ENCODE assay signal across 29 cellular contexts in genomic region chr16:66425651-66426050, GRCh38. TPM values are rescaled to one million over a fixed set of nuclear protein-coding genes. Genes with fewer than 3 reads are reported as not detected.
DNase-seq lines count a peak whose midpoint lies in the region; ATAC-seq and TF ChIP-seq lines count a peak whose summit lies in the region.
"Had no signal": no experiment of that assay in that cellular context is flagged by ENCODE, and none has a peak within 500 bp of the region (broad histone marks: within the 10 kb centered on the region; RNA-seq: fewer than 3 reads in every experiment).

No MANE protein-coding gene starts in this region.

- no peaks in the 10 kb centered on the region for H3K4me1 ChIP-seq in CD8-positive, alpha-beta memory T cell (ENCODE audit: insufficient read depth, low read length)
- peaks cover 19% of the 10 kb centered on the region for H3K4me1 ChIP-seq in NT2/D1 (ENCODE audit: insufficient read depth, insufficient read length)
- H3K4me1 ChIP-seq in parathyroid adenoma, result peaks cover 6% of the 10 kb centered on the region
- H3K4me1 ChIP-seq: Caco-2 had no signal

- no peaks in the 10 kb centered on the region for H3K9me3 Mint-ChIP-seq in CD8-positive, alpha-beta memory T cell
- H3K9me3 Mint-ChIP-seq: activated naive CD4-positive, alpha-beta T cell treated with anti-CD3 and anti-CD28 coated beads, Interleukin-2, amount 10 ng/mL, durations not matched to agents 7 days and 5 days had no signal

- H3K27ac Mint-ChIP-seq in CD8-positive, alpha-beta memory T cell, result no peak overlapping the region
- H3K27ac Mint-ChIP-seq: activated naive CD4-positive, alpha-beta T cell treated with anti-CD3 and anti-CD28 coated beads, Interleukin-2, amount 10 ng/mL, durations not matched to agents 7 days and 5 days had no signal

- H3K36me3 Mint-ChIP-seq in CD8-positive, alpha-beta memory T cell, result no peaks in the 10 kb centered on the region
- H3K36me3 Mint-ChIP-seq: activated naive CD4-positive, alpha-beta T cell treated with anti-CD3 and anti-CD28 coated beads, Interleukin-2, amount 10 ng/mL, durations not matched to agents 7 days and 5 days had no signal

- H3K9ac ChIP-seq in NT2/D1 (ENCODE audit: insufficient read length, low read depth) (peak overlapping the region; percentile 17), parathyroid adenoma (no peak overlapping the region)
- H3K9ac ChIP-seq: BLaER1 had no signal

- no peak overlapping the region for H3K4me2 ChIP-seq in parathyroid adenoma (ENCODE audit: low read length)

- CTCF ChIA-PET in CD8-positive, alpha-beta memory T cell (lab: Charles Lee), result interaction anchor here (0.6 to 1.9 kb wide), 2 partner anchors 19 to 405 kb away, joined by 3 to 4 read pairs; no protein-coding TSS in a partner anchor

- no peaks in the 10 kb centered on the region for H3K79me2 ChIP-seq in parathyroid adenoma
- H3K79me2 ChIP-seq: hepatocyte had no signal

- no peak overlapping the region for H3K27ac ChIP-seq in CD8-positive, alpha-beta memory T cell (ENCODE audit: low read depth, low read length)
- peak overlapping the region; percentile 19 for H3K27ac ChIP-seq in parathyroid adenoma
- H3K27ac ChIP-seq: BLaER1, gastroesophageal sphincter, hepatocyte, spleen, tibial artery had no signal

- ATAC-seq in GM18498 (IDR thresholded peaks at IDR 0.05; ENCODE audit: unreplicated experiment), result no peak
- ATAC-seq: left cardiac atrium had no signal

- peaks cover 30% of the 10 kb centered on the region for H3K27me3 ChIP-seq in CD8-positive, alpha-beta memory T cell (ENCODE audit: insufficient read depth, low read length, poor library complexity, severe bottlenecking)
- H3K27me3 ChIP-seq in NT2/D1 (ENCODE audit: insufficient read depth, insufficient read length) (peaks cover 71% of the 10 kb centered on the region), parathyroid adenoma (ENCODE audit: control insufficient read depth, insufficient read depth, low read length) (no peaks in the 10 kb centered on the region)

- no peak overlapping the region for H2AFZ ChIP-seq in parathyroid adenoma
- H2AFZ ChIP-seq: hepatocyte had no signal

- no peaks in the 10 kb centered on the region for H3K9me3 ChIP-seq in CD8-positive, alpha-beta memory T cell (ENCODE audit: low read length)
- H3K9me3 ChIP-seq in NT2/D1 (ENCODE audit: insufficient read depth, low read length) (no peaks in the 10 kb centered on the region), parathyroid adenoma (ENCODE audit: control insufficient read depth, low read length) (no peaks in the 10 kb centered on the region)
- H3K9me3 ChIP-seq: BLaER1, Caco-2, gastroesophageal sphincter, spleen, tibial artery had no signal

- no peak for TF ChIP-seq CTCF in parathyroid adenoma (IDR thresholded peaks at IDR 0.05)

- POLR2A ChIA-PET in CD8-positive, alpha-beta memory T cell (lab: Charles Lee), result no interaction called here

- H3K36me3 ChIP-seq in CD8-positive, alpha-beta memory T cell (ENCODE audit: insufficient read depth, low read length), result no peaks in the 10 kb centered on the region
- no peaks in the 10 kb centered on the region for H3K36me3 ChIP-seq in NT2/D1 (ENCODE audit: insufficient read depth, insufficient read length, low read length)
- H3K36me3 ChIP-seq in parathyroid adenoma (ENCODE audit: control insufficient read depth, insufficient read depth, low read length), result no peaks in the 10 kb centered on the region
- H3K36me3 ChIP-seq: BLaER1, gastroesophageal sphincter, spleen, tibial artery had no signal

- H3K27me3 Mint-ChIP-seq in CD8-positive, alpha-beta memory T cell, result peaks cover 36 to 68% of the 10 kb centered on the region in 2 donors

- H3K4me1 Mint-ChIP-seq in CD8-positive, alpha-beta memory T cell, result peaks cover 0 to 18% (median 4%) of the 10 kb centered on the region in 3 donors

- no peak for DNase-seq in CD8-positive, alpha-beta memory T cell
- DNase-seq in NT2/D1 (ENCODE audit: low read depth, low spot score), result no peak
- DNase-seq in islet precursor cell, result peak; percentile 44
- no peak for DNase-seq in NCI-H1417 (lab: John Stamatoyannopoulos, UW)
- no peak for DNase-seq in GOT3 (lab: John Stamatoyannopoulos, UW)
- DNase-seq: activated CD4-positive, alpha-beta T cell treated with anti-CD3 and anti-CD28 coated beads, Interleukin-2, amount 50 U/mL, for 1 hour; activated CD4-positive, CD25-positive, alpha-beta regulatory T cell; activated naive CD4-positive, alpha-beta T cell treated with anti-CD3 and anti-CD28 coated beads, Interleukin-2, amount 10 ng/mL, durations not matched to agents 7 days and 5 days; amygdala; Caco-2; DMS53; KG1; left cardiac atrium; NCI-H1105; NCI-H1930; NCI-H526; spleen had no signal

- no peak overlapping the region for H3K4me3 ChIP-seq in CD8-positive, alpha-beta memory T cell (ENCODE audit: low read length)
- H3K4me3 ChIP-seq in NT2/D1 (ENCODE audit: insufficient read length, low read depth) (no peak overlapping the region), parathyroid adenoma (ENCODE audit: low read depth, low read length) (no peak overlapping the region)
- H3K4me3 ChIP-seq: hepatocyte had no signal

- peak overlapping the region in 6 of 7 donors; percentile 6 to 53 (median 21) for H3K4me3 Mint-ChIP-seq in CD8-positive, alpha-beta memory T cell

RNA-seq across cellular contexts. Expression of gene BEAN1, which starts 1.4 kb away (rescaled TPM):
- not detected for total RNA-seq in CD8-positive, alpha-beta memory T cell
- 0.09 TPM for polyA plus RNA-seq in CD8-positive, alpha-beta memory T cell
- total RNA-seq: bronchial epithelial cell; Caco-2; G401; lung microvascular endothelial cell; T-helper 1 cell treated with Interleukin-12 subunit alpha and Interleukin-12 subunit beta and Interleukin-4 antibody, amounts not matched to agents 30 ng/mL and 1 ng/mL, for 36 hours had no signal
- polyA plus RNA-seq: AG04450 had no signal

RNA-seq across cellular contexts. Expression of gene CDH5, which starts 59.2 kb away (rescaled TPM):
- total RNA-seq in CD8-positive, alpha-beta memory T cell, result not detected
- not detected for polyA plus RNA-seq in CD8-positive, alpha-beta memory T cell
- total RNA-seq: bronchial epithelial cell; G401; MCF 10A; T-helper 1 cell treated with Interleukin-12 subunit alpha and Interleukin-12 subunit beta and Interleukin-4 antibody, amounts not matched to agents 30 ng/mL and 1 ng/mL, for 36 hours had no signal
- polyA plus RNA-seq: AG04450 had no signal
